8 cellular contexts compared by ENCODE assay signal in genomic region chr1:44807364-44808062, GRCh38. TPM values are rescaled to one million over a fixed set of nuclear protein-coding genes. Genes with fewer than 3 reads are reported as not detected.
A peak's percentile ranks its signal among the peaks of the same experiment; 100 is the strongest.
DNase-seq lines count a peak whose midpoint lies in the region; FAIRE-seq and TF ChIP-seq lines count a peak whose summit lies in the region.

No MANE protein-coding gene starts in this region.

- peak overlapping the region; percentile 64 for H3K18ac ChIP-seq in trophoblast cell (ENCODE audit: low read length)

- H4K91ac ChIP-seq in trophoblast cell (ENCODE audit: low read depth, low read length) = peak overlapping the region; percentile 96

- WGBS in adipose tissue, 3 donors = 0 to 7% (median 0%) methylated on average over 16 of the region's 16 CpGs
- no CpG with 5 or more reads among the region's 16 CpGs for WGBS in trophoblast cell (ENCODE audit: extremely low coverage, insufficient coverage, insufficient read length)
- 1% methylated on average over 16 of the region's 16 CpGs; no CpG with 5 or more reads in 1 of the 2 donors for WGBS in transverse colon (ENCODE audit: low coverage in 1 of 2), 2 donors

- peak; percentile 83 for TF ChIP-seq EP300 in transverse colon (IDR thresholded peaks at IDR 0.05; ENCODE audit: low read depth)

- H2AK5ac ChIP-seq in trophoblast cell (ENCODE audit: low read length) = peak overlapping the region; percentile 26

- peak overlapping the region; percentile 31 for H4K12ac ChIP-seq in trophoblast cell (ENCODE audit: low read depth, low read length)

- peaks cover 50% of the 10 kb centered on the region for H3K79me1 ChIP-seq in trophoblast cell (ENCODE audit: low read length)

- H2AFZ ChIP-seq in trophoblast cell (ENCODE audit: insufficient read depth, low read length, poor library complexity) = peak overlapping the region; percentile 24

- in situ Hi-C loops in GM18951 (cut with MboI; ENCODE audit: low sequenced_read_pairs, unreplicated experiment) = loop anchor here (25.0 kb wide), 1 partner anchor 680 kb away; the partner anchor contains the start of gene TESK2
- in situ Hi-C loops in transverse colon (cut with MboI; ENCODE audit: low pct_ligation_motif_present in 1 of 4, low pct_unique_long_range_greater_than_20kb in 1 of 4, low sequenced_read_pairs in 3 of 4) = no loop called here

- H3K4me2 ChIP-seq in trophoblast cell (ENCODE audit: low read length) = peak overlapping the region; percentile 27

- H3K9me3 ChIP-seq in trophoblast cell (ENCODE audit: insufficient read depth, low read depth, low read length) (no peaks in the 10 kb centered on the region), transverse colon (no peaks in the 10 kb centered on the region)

- no peak overlapping the region for H3K4me3 ChIP-seq in trophoblast cell (ENCODE audit: low read depth, low read length)
- H3K4me3 ChIP-seq in transverse colon = no peak overlapping the region

- peak overlapping the region; percentile 97 for H3K27ac ChIP-seq in adipose tissue (ENCODE audit: low read depth, low read length)
- H3K27ac ChIP-seq in trophoblast cell (ENCODE audit: low read depth, low read length) = peak overlapping the region; percentile 98
- peak overlapping the region; percentile 92 to 96 (median 94) for H3K27ac ChIP-seq in transverse colon

- peaks cover 62 to 66% of the 10 kb centered on the region in 2 experiments for H3K4me1 ChIP-seq in trophoblast cell (ENCODE audit: control insufficient read depth in 1 of 2, insufficient read depth in 2 of 2, low read length in 2 of 2)
- H3K4me1 ChIP-seq in transverse colon = peaks cover 39 to 59% (median 50%) of the 10 kb centered on the region in 4 donors

- peaks cover 38 to 42% of the 10 kb centered on the region in 2 experiments for H3K36me3 ChIP-seq in trophoblast cell (ENCODE audit: control insufficient read depth in 1 of 2, insufficient read depth in 2 of 2, low read length in 2 of 2)
- H3K36me3 ChIP-seq in transverse colon = peaks cover 0 to 6% (median 0%) of the 10 kb centered on the region in 4 donors

- peak overlapping the region; percentile 80 for H2BK120ac ChIP-seq in trophoblast cell (ENCODE audit: insufficient read depth, low read length, poor library complexity)

- no peak overlapping the region for H3K23ac ChIP-seq in trophoblast cell (ENCODE audit: low read length)

- intact Hi-C loops in cardiac septum (cut with DNase I) (loop anchor here (10.0 kb wide), 1 partner anchor 497 kb away; no protein-coding TSS in a partner anchor), transverse colon (cut with DNase I; ENCODE audit: low total_unique reads) (loop anchor here (2.0 kb wide), 1 partner anchor 69 kb away; the partner anchor contains the start of gene KIF2C)

- H3K9ac ChIP-seq in trophoblast cell (ENCODE audit: low read length) = peak overlapping the region; percentile 35

- H2BK12ac ChIP-seq in trophoblast cell (ENCODE audit: low read length) = peak overlapping the region; percentile 58

- FAIRE-seq in HTR-8/SVneo (lab: Jason Lieb, UNC) = peak; percentile 92

- H3K27me3 ChIP-seq in trophoblast cell (ENCODE audit: insufficient read depth, low read length) (no peaks in the 10 kb centered on the region), transverse colon (no peaks in the 10 kb centered on the region)

- DNase-seq in 8988T (peak; percentile 85), HTR-8/SVneo (ENCODE audit: insufficient read length, low spot score) (peak; percentile 83), T follicular helper cell (ENCODE audit: low read depth) (peak; percentile 92), cardiac septum (ENCODE audit: low spot score) (peak; percentile 99), trophoblast cell (peak; percentile 99), transverse colon (peak; percentile 97)

- peak overlapping the region; percentile 86 for H4K8ac ChIP-seq in trophoblast cell (ENCODE audit: low read depth, low read length)

- TF ChIP-seq CTCF in transverse colon (IDR thresholded peaks at IDR 0.05) = peak in 1 of 5 experiments; percentile 3

- H2BK5ac ChIP-seq in trophoblast cell (ENCODE audit: low read depth, low read length, poor library complexity) = peak overlapping the region; percentile 91

- TF ChIP-seq POLR2A in GM18951 (IDR thresholded peaks at IDR 0.05; ENCODE audit: extremely low read depth, insufficient read depth, insufficient read length) = peak; percentile 36
- peak; percentile 60 for TF ChIP-seq POLR2A in transverse colon (IDR thresholded peaks at IDR 0.05)

- H3K4ac ChIP-seq in trophoblast cell (ENCODE audit: low read depth, low read length) = peak overlapping the region; percentile 41

- H3K14ac ChIP-seq in trophoblast cell (ENCODE audit: low read length) = peak overlapping the region; percentile 69

- H3K79me2 ChIP-seq in trophoblast cell (ENCODE audit: control insufficient read depth, insufficient read depth, low read length, poor library complexity) = peaks cover 22% of the 10 kb centered on the region

RNA-seq across cellular contexts. Expression of gene DYNLT4, which starts 0.4 kb away (rescaled TPM):
- polyA plus RNA-seq in adipose tissue = under 1 TPM in 2 of 3 donors, not detected in 1; 0.25 to 0.74 TPM
- not detected for total RNA-seq in cardiac septum
- 0.07 TPM in 1 of 2 replicates, not detected in the other for polyA plus RNA-seq in trophoblast cell (2013)
- 1 to 10 TPM in 1 of 4 donors, not detected in 3; 1.4 TPM for total RNA-seq in transverse colon

RNA-seq across cellular contexts. Expression of gene BTBD19, which starts 0.8 kb away (rescaled TPM):
- 10 to 100 TPM in 2 of 3 donors, 1 to 10 TPM in 1; 1.6 to 12.0 (median 10.8) TPM for polyA plus RNA-seq in adipose tissue
- total RNA-seq in cardiac septum = 4.4 TPM
- 5.8 and 5.9 TPM in 2 replicates for polyA plus RNA-seq in trophoblast cell (2013)
- 10 to 100 TPM in 1 of 4 donors, 1 to 10 TPM in 3; 1.5 to 22.1 (median 3.7) TPM for total RNA-seq in transverse colon

RNA-seq across cellular contexts. Expression of gene PLK3, which starts 7.3 kb away (rescaled TPM):
- polyA plus RNA-seq in adipose tissue = 10 to 100 TPM in 2 of 3 donors, 1 to 10 TPM in 1; 6.7 to 50.9 (median 39.8) TPM
- total RNA-seq in cardiac septum (8.4 TPM), transverse colon (10 to 100 TPM; 12.4 to 87.2 (median 16.3) TPM)
- 16.6 TPM in 2 replicates for polyA plus RNA-seq in trophoblast cell (2013)

RNA-seq across cellular contexts. Expression of gene BEST4, which starts 19.5 kb away (rescaled TPM):
- under 1 TPM in 2 of 3 donors, not detected in 1; 0.16 to 0.21 TPM for polyA plus RNA-seq in adipose tissue
- total RNA-seq in cardiac septum (0.11 TPM), transverse colon (100 to 1,000 TPM in 2 of 4 donors, 10 to 100 TPM in 2; 48.8 to 208 (median 92.3) TPM)
- 0.14 TPM in 2 replicates for polyA plus RNA-seq in trophoblast cell (2013)

RNA-seq across cellular contexts. Expression of gene RPS8, which starts 32.2 kb away (rescaled TPM):
- polyA plus RNA-seq in adipose tissue = 1,000 to 10,000 TPM; 1,595 to 3,591 (median 2,179) TPM
- total RNA-seq in cardiac septum (581 TPM), transverse colon (1,000 to 10,000 TPM in 3 of 4 donors, 100 to 1,000 TPM in 1; 505 to 1,630 (median 1,282) TPM)
- 4,158 and 4,170 TPM in 2 replicates for polyA plus RNA-seq in trophoblast cell (2013)
